1 cellular context compared by ENCODE assay signal in genomic region chr4:86496094-86497060, GRCh38.
A peak's percentile ranks its signal among the peaks of the same experiment; 100 is the strongest.
TF ChIP-seq lines count a peak whose summit lies in the region.

No MANE protein-coding gene starts in this region.

TF ChIP-seq in HepG2, 621 proteins besides CTCF, POLR2A, EP300 and RAD21:
- TF ChIP-seq STAG1 (CRISPR knock-in tag; IDR thresholded peaks at IDR 0.05) (peak; percentile 68), HNRNPK (IDR thresholded peaks at IDR 0.05; ENCODE audit: low read depth, low read length, poor library complexity, severe bottlenecking) (no peak), PCBP2 (optimal IDR thresholded peaks at IDR 0.05; ENCODE audit: low read depth, low read length, poor library complexity, severe bottlenecking) (no peak), ZNF10 (CRISPR knock-in tag; IDR thresholded peaks at IDR 0.05; ENCODE audit: borderline replicate concordance, low read depth) (no peak), SMC3 (IDR thresholded peaks at IDR 0.05; ENCODE audit: low read length) (peak; percentile 44; the same call in 1 of the 2 replicates)
TF ChIP-seq in HepG2: peak in this region for 2.
